Comparison of ENCODE assay signal across 8 cellular contexts in genomic region chr19:21505459-21506393, GRCh38. TPM values are rescaled to one million over a fixed set of nuclear protein-coding genes. Genes with fewer than 3 reads are reported as not detected.
DNase-seq lines count a peak whose midpoint lies in the region; ATAC-seq and TF ChIP-seq lines count a peak whose summit lies in the region.

Gene ZNF429, plus strand, starts transcription at chr19:21505602. Its CDS starts 170 bp downstream, at chr19:21505772.

- peak within 1 kb of the TSS; percentile 100 for H3K4me3 Mint-ChIP-seq in GM23338
- peak within 1 kb of the TSS; percentile 100 for H3K4me3 Mint-ChIP-seq in nephron

- DNase-seq in Daoy (ENCODE audit: low read depth) (peak; percentile 81), GM23338 (ENCODE audit: low spot score) (peak; percentile 99), LNCaP clone FGC (ENCODE audit: low read depth) (peak; percentile 87), RWPE2 (ENCODE audit: low spot score) (peak; percentile 64), fibroblast of the conjunctiva (ENCODE audit: low read depth) (peak; percentile 86)
- DNase-seq in activated effector memory CD4-positive, alpha-beta T cell treated with anti-CD3 and anti-CD28 coated beads, Interleukin-2, amount 50 U/mL, for 16 hours = peak; percentile 95
- peak; percentile 87 for DNase-seq in stimulated activated naive CD8-positive, alpha-beta T cell treated with anti-CD3 and anti-CD28 coated beads, Interleukin-15, Interleukin-2, amounts not matched to agents 100 U/mL and 50 U/mL, for 24 hours

- H3K9me3 Mint-ChIP-seq in GM23338 = peaks cover 19% of the 10 kb centered on the region
- H3K9me3 Mint-ChIP-seq in nephron = peaks cover 38% of the 10 kb centered on the region

- peaks cover 32% of the 10 kb centered on the region for H3K79me2 ChIP-seq in GM23338 (replicated peaks; ENCODE audit: insufficient read depth)

- peak within 1 kb of the TSS; percentile 95 for H3K27ac ChIP-seq in GM23338 (ENCODE audit: low read depth)
- peak within 1 kb of the TSS; percentile 37 for H3K27ac ChIP-seq in RWPE2 (ENCODE audit: poor library complexity, severe bottlenecking)

- H3K4me1 Mint-ChIP-seq in GM23338 = peaks cover 11% of the 10 kb centered on the region
- peaks cover 22% of the 10 kb centered on the region for H3K4me1 Mint-ChIP-seq in nephron

- H3K36me3 ChIP-seq in GM23338 (ENCODE audit: insufficient read depth) (no peaks in the 10 kb centered on the region), RWPE2 (ENCODE audit: low read depth) (no peaks in the 10 kb centered on the region)

- H3K27me3 ChIP-seq in GM23338 (ENCODE audit: insufficient read depth) (no peaks in the 10 kb centered on the region), RWPE2 (ENCODE audit: insufficient read depth, poor library complexity, severe bottlenecking) (no peaks in the 10 kb centered on the region)

- H4K20me1 ChIP-seq in GM23338 (replicated peaks; ENCODE audit: insufficient read depth) = no peaks in the 10 kb centered on the region

- peak within 1 kb of the TSS; percentile 100 for H3K27ac Mint-ChIP-seq in GM23338
- peak within 1 kb of the TSS; percentile 99 to 100 (median 100) for H3K27ac Mint-ChIP-seq in nephron

- ATAC-seq in GM23338 (peak; percentile 99), RWPE2 (ENCODE audit: low read depth) (peak; percentile 97)
- ATAC-seq in stimulated activated naive CD8-positive, alpha-beta T cell treated with anti-CD3 and anti-CD28 coated beads, Interleukin-15, Interleukin-2, amounts not matched to agents 100 U/mL and 50 U/mL, for 24 hours = peak; percentile 100

- H3K9me3 ChIP-seq in RWPE2 (ENCODE audit: severe bottlenecking) = no peaks in the 10 kb centered on the region

- no peaks in the 10 kb centered on the region for H3K9me2 ChIP-seq in GM23338 (ENCODE audit: insufficient read depth)

- H3K4me1 ChIP-seq in GM23338 (ENCODE audit: insufficient read depth) = peaks cover 7% of the 10 kb centered on the region
- no peaks in the 10 kb centered on the region for H3K4me1 ChIP-seq in RWPE2 (ENCODE audit: insufficient read depth, poor library complexity, severe bottlenecking)

- H3K36me3 Mint-ChIP-seq in GM23338 (ENCODE audit: low read depth) (peaks cover 41% of the 10 kb centered on the region), nephron (ENCODE audit: low read depth) (peaks cover 50% of the 10 kb centered on the region)

- peak within 1 kb of the TSS; percentile 68 for H3K4me3 ChIP-seq in GM23338
- peak within 1 kb of the TSS; percentile 92 for H3K4me3 ChIP-seq in LNCaP clone FGC (ENCODE audit: low read depth, low read length)
- peak within 1 kb of the TSS; percentile 50 for H3K4me3 ChIP-seq in RWPE2 (ENCODE audit: severe bottlenecking)

- H3K27me3 Mint-ChIP-seq in GM23338 (ENCODE audit: insufficient read depth, low read depth, poor library complexity) = peaks cover 15% of the 10 kb centered on the region
- peaks cover 4% of the 10 kb centered on the region for H3K27me3 Mint-ChIP-seq in nephron (ENCODE audit: low read depth)

- no peaks in the 10 kb centered on the region for H3F3A ChIP-seq in GM23338 (replicated peaks; ENCODE audit: low read depth)

- peak within 1 kb of the TSS; percentile 81 for H3K4me2 ChIP-seq in GM23338

- peak within 1 kb of the TSS; percentile 70 for H2AFZ ChIP-seq in GM23338

- TF ChIP-seq CTCF in GM23338 (conservative IDR thresholded peaks at IDR 0.05; ENCODE audit: low read depth in 2 of 2) (peak in 1 of 2 experiments; percentile 19; a peak in 2 of 4 replicates), LNCaP clone FGC (IDR thresholded peaks at IDR 0.05; ENCODE audit: control insufficient read depth, extremely low read depth, insufficient read depth) (0 out of 2 replicates have a peak, but pooled peaks have one; percentile 10), RWPE2 (IDR thresholded peaks at IDR 0.05; ENCODE audit: poor library complexity, severe bottlenecking) (no peak), nephron (IDR thresholded peaks at IDR 0.05; ENCODE audit: unreplicated experiment in 3 of 3) (no peak)

TF ChIP-seq in GM23338, 12 proteins besides CTCF, POLR2A, EP300 and RAD21:
- TF ChIP-seq CREB1 (CRISPR knock-in tag; IDR thresholded peaks at IDR 0.05; ENCODE audit: low read depth) = peak; percentile 59
- TF ChIP-seq, protein P1, sequence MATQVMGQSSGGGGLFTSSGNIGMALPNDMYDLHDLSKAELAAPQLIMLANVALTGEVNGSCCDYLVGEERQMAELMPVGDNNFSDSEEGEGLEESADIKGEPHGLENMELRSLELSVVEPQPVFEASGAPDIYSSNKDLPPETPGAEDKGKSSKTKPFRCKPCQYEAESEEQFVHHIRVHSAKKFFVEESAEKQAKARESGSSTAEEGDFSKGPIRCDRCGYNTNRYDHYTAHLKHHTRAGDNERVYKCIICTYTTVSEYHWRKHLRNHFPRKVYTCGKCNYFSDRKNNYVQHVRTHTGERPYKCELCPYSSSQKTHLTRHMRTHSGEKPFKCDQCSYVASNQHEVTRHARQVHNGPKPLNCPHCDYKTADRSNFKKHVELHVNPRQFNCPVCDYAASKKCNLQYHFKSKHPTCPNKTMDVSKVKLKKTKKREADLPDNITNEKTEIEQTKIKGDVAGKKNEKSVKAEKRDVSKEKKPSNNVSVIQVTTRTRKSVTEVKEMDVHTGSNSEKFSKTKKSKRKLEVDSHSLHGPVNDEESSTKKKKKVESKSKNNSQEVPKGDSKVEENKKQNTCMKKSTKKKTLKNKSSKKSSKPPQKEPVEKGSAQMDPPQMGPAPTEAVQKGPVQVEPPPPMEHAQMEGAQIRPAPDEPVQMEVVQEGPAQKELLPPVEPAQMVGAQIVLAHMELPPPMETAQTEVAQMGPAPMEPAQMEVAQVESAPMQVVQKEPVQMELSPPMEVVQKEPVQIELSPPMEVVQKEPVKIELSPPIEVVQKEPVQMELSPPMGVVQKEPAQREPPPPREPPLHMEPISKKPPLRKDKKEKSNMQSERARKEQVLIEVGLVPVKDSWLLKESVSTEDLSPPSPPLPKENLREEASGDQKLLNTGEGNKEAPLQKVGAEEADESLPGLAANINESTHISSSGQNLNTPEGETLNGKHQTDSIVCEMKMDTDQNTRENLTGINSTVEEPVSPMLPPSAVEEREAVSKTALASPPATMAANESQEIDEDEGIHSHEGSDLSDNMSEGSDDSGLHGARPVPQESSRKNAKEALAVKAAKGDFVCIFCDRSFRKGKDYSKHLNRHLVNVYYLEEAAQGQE (IDR thresholded peaks at IDR 0.05; ENCODE audit: unreplicated experiment) = no peak
- 0 out of 2 replicates have a peak, but pooled peaks have one; percentile 14 for TF ChIP-seq ETS1 (IDR thresholded peaks at IDR 0.05)
- peak; percentile 76 for TF ChIP-seq POLR2AphosphoS5 (IDR thresholded peaks at IDR 0.05; ENCODE audit: low read depth)

RNA-seq across cellular contexts. Expression of gene ZNF429, which starts in this region (rescaled TPM):
- 1.1 and 1.3 TPM in 2 replicates for total RNA-seq in Daoy (2014; rRNA removed; shearing (Covaris generic))
- total RNA-seq in GM23338 (2014; rRNA removed; shearing (Covaris generic)) = 18.9 and 21.2 TPM in 2 replicates
- 12.6 and 13.4 TPM in 2 replicates for polyA plus RNA-seq in GM23338 (2016; fragmentation: Nextera tagmentation; extraction: Ambion mirVana)

Comparison
In these comparisons a context has a peak if more than half of its experiments do, and no peak if none do; other contexts are left out.
1. Peak in every context shown above with its lines: DNase-seq, ATAC-seq, H3K4me3 ChIP-seq and H3K27ac ChIP-seq.